In the genomic region with DNA sequence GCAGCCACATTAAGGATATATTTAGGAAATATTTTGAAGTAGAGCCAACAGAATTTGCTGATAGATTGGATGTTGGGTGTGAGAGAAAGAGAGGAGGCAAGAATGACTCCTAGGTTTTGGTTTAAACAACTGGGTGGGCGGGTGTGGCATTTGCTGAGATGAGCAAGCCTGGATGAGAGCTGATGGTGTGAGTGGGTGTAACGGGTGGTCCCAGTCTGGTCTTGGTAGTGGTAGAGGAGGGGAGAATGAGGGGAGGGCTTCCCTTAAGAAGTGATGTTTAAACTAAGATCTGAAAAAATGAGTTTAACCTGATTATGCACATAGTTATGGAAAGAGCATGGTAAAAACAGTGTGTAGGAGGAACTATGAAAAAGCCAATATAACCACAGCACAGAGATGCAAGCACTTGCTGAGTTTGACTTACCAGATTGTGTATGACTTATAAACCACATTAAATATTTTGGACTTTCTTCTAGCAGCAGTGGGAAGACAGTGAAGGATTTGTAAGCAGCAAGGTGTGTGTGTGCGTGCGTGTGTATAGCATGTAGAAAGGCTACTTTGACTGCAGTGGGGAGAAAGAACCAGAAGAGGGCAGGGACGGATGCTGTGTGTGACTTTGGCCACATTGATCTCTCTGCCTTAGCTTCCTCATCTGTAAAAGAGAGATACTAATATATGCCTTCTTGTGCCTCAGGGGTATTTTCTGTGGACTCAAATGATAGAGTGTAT, we compare ENCODE assay signal across 9 cellular contexts.
DNase-seq lines count a peak whose midpoint lies in the region; TF ChIP-seq lines count a peak whose summit lies in the region.
"Had no signal": no experiment of that assay in that cellular context is flagged by ENCODE, and none has a peak within 500 bp of the region (broad histone marks: within the 10 kb centered on the region; RNA-seq: fewer than 3 reads in every experiment).

No MANE protein-coding gene starts in this region.

- H3K9me3 Mint-ChIP-seq in activated naive CD8-positive, alpha-beta T cell (ENCODE audit: low read depth), result no peaks in the 10 kb centered on the region

- 41 to 50% methylated on average over 5 of the region's 5 CpGs for WGBS in sigmoid colon, 2 donors

- H3K36me3 Mint-ChIP-seq in activated naive CD8-positive, alpha-beta T cell, result no peaks in the 10 kb centered on the region

- no peaks in the 10 kb centered on the region for H3K27me3 ChIP-seq in sigmoid colon

- H3K4me1 Mint-ChIP-seq in activated naive CD8-positive, alpha-beta T cell (ENCODE audit: low read depth), result peaks cover 15% of the 10 kb centered on the region

- TF ChIP-seq POLR2A in sigmoid colon (IDR thresholded peaks at IDR 0.05), result no peak

- H3K4me3 Mint-ChIP-seq in activated naive CD8-positive, alpha-beta T cell, result no peak overlapping the region

- no peaks in the 10 kb centered on the region for H3K9me3 ChIP-seq in sigmoid colon
- H3K9me3 ChIP-seq: mucosa of descending colon had no signal

- H3K36me3 ChIP-seq in sigmoid colon, result no peaks in the 10 kb centered on the region

- H3K27me3 Mint-ChIP-seq in activated naive CD8-positive, alpha-beta T cell, result peaks cover 16% of the 10 kb centered on the region

- TF ChIP-seq EP300 in sigmoid colon (IDR thresholded peaks at IDR 0.05), result no peak

- intact Hi-C loops in sigmoid colon (cut with DNase I), result no loop called here

- peak; percentile 17 for DNase-seq in SKM-1 treated with dmso at 0.1 percent for 144 hours (lab: John Stamatoyannopoulos, UW; ENCODE audit: unreplicated experiment)
- no peak for DNase-seq in SKM-1 (lab: John Stamatoyannopoulos, UW; ENCODE audit: unreplicated experiment)
- DNase-seq in NCI-H1694 treated with DMSO at 0.1 percent for 48 hours (lab: John Stamatoyannopoulos, UW), result peak; percentile 38
- DNase-seq in sigmoid colon, result no peak
- DNase-seq in coronary artery (ENCODE audit: low spot score), result no peak
- no peak for DNase-seq in activated CD4-positive, CD25-positive, alpha-beta regulatory T cell (lab: John Stamatoyannopoulos, UW)
- DNase-seq in pons (ENCODE audit: low spot score), result no peak

- peak overlapping the region; percentile 4 for H3K27ac Mint-ChIP-seq in activated naive CD8-positive, alpha-beta T cell

- H3K4me3 ChIP-seq in sigmoid colon (no peak overlapping the region), coronary artery (no peak overlapping the region)
- H3K4me3 ChIP-seq: mucosa of descending colon had no signal

- H3K27ac ChIP-seq in sigmoid colon (no peak overlapping the region), coronary artery (no peak overlapping the region)

- TF ChIP-seq CTCF in sigmoid colon (IDR thresholded peaks at IDR 0.05), result peak in 3 of 4 experiments; percentile 7 to 31 (median 26)
- no peak for TF ChIP-seq CTCF in coronary artery (IDR thresholded peaks at IDR 0.05)

- no peaks in the 10 kb centered on the region for H3K4me1 ChIP-seq in sigmoid colon

Comparison
In these comparisons a context has a peak if more than half of its experiments do, and no peak if none do; other contexts are left out.
1. DNase-seq: peak in SKM-1 treated with dmso at 0.1 percent for 144 hours (single experiment) and NCI-H1694 treated with DMSO at 0.1 percent for 48 hours (single experiment); none in SKM-1 (single experiment), sigmoid colon (single experiment), coronary artery (single experiment), activated CD4-positive, CD25-positive, alpha-beta regulatory T cell (0 of 4) and pons (single experiment).